ENCODE assay signal across 8 cellular contexts in genomic region chr9:128321879-128322341, GRCh38. TPM values are rescaled to one million over a fixed set of nuclear protein-coding genes. Genes with fewer than 3 reads are reported as not detected.
A peak's percentile ranks its signal among the peaks of the same experiment; 100 is the strongest.
DNase-seq lines count a peak whose midpoint lies in the region; ATAC-seq, FAIRE-seq and TF ChIP-seq lines count a peak whose summit lies in the region.

No MANE protein-coding gene starts in this region.

- peak; percentile 11 for ATAC-seq in GM18909 (IDR thresholded peaks at IDR 0.05; ENCODE audit: poor library complexity, unreplicated experiment)
- ATAC-seq in HG02943 (IDR thresholded peaks at IDR 0.05; ENCODE audit: low read depth, unreplicated experiment) = peak; percentile 5
- ATAC-seq in activated naive CD8-positive, alpha-beta T cell treated with anti-CD3 and anti-CD28 coated beads, Interleukin-2, amount 10 ng/mL, durations not matched to agents 7 days and 5 days (ENCODE audit: low read depth) = peak; percentile 1
- peak; percentile 6; the same call in 2 of the 3 replicates for ATAC-seq in HepG2
- ATAC-seq in upper lobe of right lung = peak; percentile 1

- H3K36me3 ChIP-seq in HepG2 (replicated peaks in 1 of 2; ENCODE audit: control insufficient read depth in 1 of 2, insufficient read depth in 2 of 2, low read length in 2 of 2) = peaks cover 9 to 28% of the 10 kb centered on the region in 2 experiments
- peaks cover 28% of the 10 kb centered on the region for H3K36me3 ChIP-seq in upper lobe of right lung

- H3K36me3 Mint-ChIP-seq in activated naive CD8-positive, alpha-beta T cell treated with anti-CD3 and anti-CD28 coated beads, Interleukin-2, amount 10 ng/mL, durations not matched to agents 7 days and 5 days = no peaks in the 10 kb centered on the region

- no peak for TF ChIP-seq POLR2A in HepG2 (IDR thresholded peaks at IDR 0.05; ENCODE audit: insufficient read depth in 1 of 2, low read depth in 2 of 2, low read length in 2 of 2)

- TF ChIP-seq CTCF in HepG2 (CRISPR knock-in tag; IDR thresholded peaks at IDR 0.05) (no peak), upper lobe of right lung (IDR thresholded peaks at IDR 0.05) (no peak)

- peak overlapping the region; percentile 90 for H3K27ac Mint-ChIP-seq in activated naive CD8-positive, alpha-beta T cell treated with anti-CD3 and anti-CD28 coated beads, Interleukin-2, amount 10 ng/mL, durations not matched to agents 7 days and 5 days

- peaks cover 14% of the 10 kb centered on the region for H3K4me1 Mint-ChIP-seq in activated naive CD8-positive, alpha-beta T cell treated with anti-CD3 and anti-CD28 coated beads, Interleukin-2, amount 10 ng/mL, durations not matched to agents 7 days and 5 days

- no peaks in the 10 kb centered on the region for H3K9me3 Mint-ChIP-seq in activated naive CD8-positive, alpha-beta T cell treated with anti-CD3 and anti-CD28 coated beads, Interleukin-2, amount 10 ng/mL, durations not matched to agents 7 days and 5 days

- intact Hi-C loops in HepG2 (cut with micrococcal nuclease; ENCODE audit: unreplicated experiment) = loop anchor here (2.0 kb wide), 2 partner anchors 19 to 25 kb away; partner anchors contain the start of gene SLC27A4
- intact Hi-C loops in upper lobe of right lung (cut with DNase I) = no loop called here

- under 1% methylated on average over 11 of the region's 16 CpGs for WGBS in HepG2 (ENCODE audit: low lambda C conversion rate)

- in situ Hi-C loops in HepG2 (cut with HindIII; ENCODE audit: extremely low pct_ligation_motif_present, low pct_unique_long_range_greater_than_20kb) = no loop called here

- POLR2A ChIA-PET in activated naive CD8-positive, alpha-beta T cell treated with anti-CD3 and anti-CD28 coated beads, Interleukin-2, amount 10 ng/mL, durations not matched to agents 7 days and 5 days (lab: Charles Lee) = interaction anchor here (0.6 to 1.5 kb wide), 3 partner anchors 9 to 22 kb away, joined by 3 to 6 read pairs (median 3); no protein-coding TSS in a partner anchor
- POLR2A ChIA-PET in HepG2 (lab: Yijun Ruan, JAX) = interaction anchor here (1.0 to 1.8 kb wide), 2 partner anchors 15 to 26 kb away, joined by 3 to 7 read pairs; no protein-coding TSS in a partner anchor

- H3K27me3 Mint-ChIP-seq in activated naive CD8-positive, alpha-beta T cell treated with anti-CD3 and anti-CD28 coated beads, Interleukin-2, amount 10 ng/mL, durations not matched to agents 7 days and 5 days = no peaks in the 10 kb centered on the region

- TF ChIP-seq RAD21 in HepG2 (CRISPR knock-in tag; IDR thresholded peaks at IDR 0.05) = no peak

- peak overlapping the region; percentile 96 for H3K9ac ChIP-seq in HepG2 (ENCODE audit: insufficient read depth, low read depth, low read length)

- no peak for DNase-seq in activated naive CD8-positive, alpha-beta T cell treated with anti-CD3 and anti-CD28 coated beads, Interleukin-2, amount 10 ng/mL, durations not matched to agents 7 days and 5 days
- DNase-seq in HepG2 (ENCODE audit: low spot score) = no peak
- no peak for DNase-seq in upper lobe of right lung
- DNase-seq in SHP77 (lab: John Stamatoyannopoulos, UW) = no peak
- DNase-seq in SIG-M5 (lab: John Stamatoyannopoulos, UW) = no peak
- no peak for DNase-seq in AG20443 (ENCODE audit: low spot score)

- H4K20me1 ChIP-seq in HepG2 (ENCODE audit: insufficient read depth, low read length) = no peaks in the 10 kb centered on the region

- H2AFZ ChIP-seq in HepG2 (ENCODE audit: low read length) = peak overlapping the region; percentile 89

- TSS peak; percentile 87 for BruUV-seq in HepG2 (replicated peaks; lab: Mats Ljungman, UMichigan)

- CTCF ChIA-PET in HepG2 (lab: Yijun Ruan, JAX; ENCODE audit: low intra/inter-chr PET ratio, low total read pairs) = no interaction called here

- TF ChIP-seq EP300 in HepG2 (IDR thresholded peaks at IDR 0.05; ENCODE audit: low read depth in 2 of 2, low read length in 2 of 2) (no peak), HepG2 (CRISPR knock-in tag; IDR thresholded peaks at IDR 0.05; ENCODE audit: borderline replicate concordance) (no peak)

- H3K4me3 ChIP-seq in HepG2 (replicated peaks in 1 of 3; ENCODE audit: insufficient read depth in 1 of 3, low read depth in 2 of 3, low read length in 3 of 3) (peak overlapping the region; percentile 93 to 99 (median 94)), upper lobe of right lung (peak overlapping the region; percentile 73)

- H3K9me3 ChIP-seq in HepG2 (ENCODE audit: low read length) (no peaks in the 10 kb centered on the region), upper lobe of right lung (no peaks in the 10 kb centered on the region)

- H3K4me3 Mint-ChIP-seq in activated naive CD8-positive, alpha-beta T cell treated with anti-CD3 and anti-CD28 coated beads, Interleukin-2, amount 10 ng/mL, durations not matched to agents 7 days and 5 days = peak overlapping the region; percentile 83

- H3K4me2 ChIP-seq in HepG2 (ENCODE audit: low read depth, low read length) = peak overlapping the region; percentile 97

- peaks cover 33% of the 10 kb centered on the region for H3K79me2 ChIP-seq in HepG2 (ENCODE audit: insufficient read depth, low read length)

- FAIRE-seq in HepG2 (lab: Jason Lieb, UNC) = peak; percentile 55

- H3K27ac ChIP-seq in HepG2 (ENCODE audit: extremely low read length, insufficient read depth, low read length) = peak overlapping the region; percentile 93
- H3K27ac ChIP-seq in upper lobe of right lung = peak overlapping the region; percentile 89

- peaks cover 23% of the 10 kb centered on the region for H3K4me1 ChIP-seq in HepG2 (ENCODE audit: insufficient read depth, low read length)
- H3K4me1 ChIP-seq in upper lobe of right lung = peaks cover 18% of the 10 kb centered on the region

- H3K27me3 ChIP-seq in HepG2 (ENCODE audit: control insufficient read depth in 1 of 2, insufficient read depth in 2 of 2, low read length in 2 of 2) (no peaks in the 10 kb centered on the region; a peak in 1 of 5 replicates), upper lobe of right lung (no peaks in the 10 kb centered on the region)

RNA-seq across cellular contexts. Expression of gene TRUB2, which starts 0.3 kb away (rescaled TPM):
- total RNA-seq in activated naive CD8-positive, alpha-beta T cell treated with anti-CD3 and anti-CD28 coated beads, Interleukin-2, amount 10 ng/mL, durations not matched to agents 7 days and 5 days = 10 to 100 TPM; 18.7 to 21.0 TPM
- 41.2 and 57.8 TPM in 2 replicates for total RNA-seq in HepG2 (2016; rRNA removed; fragmentation: Illumina TruSeq; extraction: Trizol)
- 10.4 and 12.1 TPM in 2 replicates for total RNA-seq in HepG2 (2016; cell fraction: cytosol; rRNA removed; fragmentation: Illumina TruSeq; extraction: Trizol; ENCODE audit: low read depth)
- 45.4 and 61.4 TPM in 2 replicates for total RNA-seq in HepG2 (2016; cell fraction: insoluble cytoplasmic fraction; rRNA removed; fragmentation: Illumina TruSeq; extraction: Trizol)
- total RNA-seq in HepG2 (2016; cell fraction: membrane; rRNA removed; fragmentation: Illumina TruSeq; extraction: Trizol) = 14.0 and 15.7 TPM in 2 replicates
- total RNA-seq in HepG2 (2016; cell fraction: nucleus; rRNA removed; fragmentation: Illumina TruSeq; extraction: Trizol) = 16.3 and 19.3 TPM in 2 replicates
- 22.3 and 26.5 TPM in 2 replicates for polyA plus RNA-seq in HepG2 (2011; rRNA removed)
- 15.5 and 18.8 TPM in 2 replicates for polyA plus RNA-seq in HepG2 (2011; cell fraction: cytosol; rRNA removed)
- 10.4 and 11.9 TPM in 2 replicates for polyA plus RNA-seq in HepG2 (2011; cell fraction: nucleus; rRNA removed)
- 17.0 and 18.3 TPM in 2 replicates for polyA plus RNA-seq in HepG2 (2012)
- 8.5 and 10.6 TPM in 2 replicates for polyA plus RNA-seq in HepG2 (2016; cell fraction: cytosol; fragmentation: Illumina TruSeq; extraction: Trizol; ENCODE audit: low read depth)
- polyA plus RNA-seq in HepG2 (2016; cell fraction: insoluble cytoplasmic fraction; fragmentation: Illumina TruSeq; extraction: Trizol; ENCODE audit: low read depth) = 47.4 and 47.7 TPM in 2 replicates
- 9.1 and 10.5 TPM in 2 replicates for polyA plus RNA-seq in HepG2 (2016; cell fraction: membrane; fragmentation: Illumina TruSeq; extraction: Trizol; ENCODE audit: low read depth)
- 23.3 and 26.5 TPM in 2 replicates for polyA plus RNA-seq in HepG2 (2016; cell fraction: nucleus; fragmentation: Illumina TruSeq; extraction: Trizol; ENCODE audit: insufficient read depth, low read depth)
- 28.6 and 113 TPM in 2 replicates for polyA minus RNA-seq in HepG2 (2011; rRNA and poly(A)+ RNA removed; ENCODE audit: low replicate concordance)
- 18.2 and 21.4 TPM in 2 replicates for polyA minus RNA-seq in HepG2 (2011; cell fraction: cytosol; rRNA and poly(A)+ RNA removed)
- 12.0 and 13.4 TPM in 2 replicates for polyA minus RNA-seq in HepG2 (2011; cell fraction: nucleus; rRNA and poly(A)+ RNA removed)
- 19.1 TPM for total RNA-seq in upper lobe of right lung

RNA-seq across cellular contexts. Expression of gene COQ4, which starts 0.7 kb away (rescaled TPM):
- 10 to 100 TPM; 34.9 to 35.1 TPM for total RNA-seq in activated naive CD8-positive, alpha-beta T cell treated with anti-CD3 and anti-CD28 coated beads, Interleukin-2, amount 10 ng/mL, durations not matched to agents 7 days and 5 days
- total RNA-seq in HepG2 (2016; rRNA removed; fragmentation: Illumina TruSeq; extraction: Trizol) (16.2 and 26.1 TPM in 2 replicates), upper lobe of right lung (31.0 TPM)
- 11.9 and 18.5 TPM in 2 replicates for total RNA-seq in HepG2 (2016; cell fraction: cytosol; rRNA removed; fragmentation: Illumina TruSeq; extraction: Trizol; ENCODE audit: low read depth)
- total RNA-seq in HepG2 (2016; cell fraction: insoluble cytoplasmic fraction; rRNA removed; fragmentation: Illumina TruSeq; extraction: Trizol) = 14.1 and 27.2 TPM in 2 replicates
- total RNA-seq in HepG2 (2016; cell fraction: membrane; rRNA removed; fragmentation: Illumina TruSeq; extraction: Trizol) = 20.4 and 27.0 TPM in 2 replicates
- total RNA-seq in HepG2 (2016; cell fraction: nucleus; rRNA removed; fragmentation: Illumina TruSeq; extraction: Trizol) = 19.9 and 21.8 TPM in 2 replicates
- polyA plus RNA-seq in HepG2 (2011; rRNA removed) = 36.0 and 37.5 TPM in 2 replicates
- 22.7 and 32.6 TPM in 2 replicates for polyA plus RNA-seq in HepG2 (2011; cell fraction: cytosol; rRNA removed)
- 80.9 and 82.1 TPM in 2 replicates for polyA plus RNA-seq in HepG2 (2011; cell fraction: nucleus; rRNA removed)
- polyA plus RNA-seq in HepG2 (2012) = 17.6 and 19.0 TPM in 2 replicates
- 18.0 and 23.7 TPM in 2 replicates for polyA plus RNA-seq in HepG2 (2016; cell fraction: cytosol; fragmentation: Illumina TruSeq; extraction: Trizol; ENCODE audit: low read depth)
- 17.7 and 21.6 TPM in 2 replicates for polyA plus RNA-seq in HepG2 (2016; cell fraction: insoluble cytoplasmic fraction; fragmentation: Illumina TruSeq; extraction: Trizol; ENCODE audit: low read depth)
- polyA plus RNA-seq in HepG2 (2016; cell fraction: membrane; fragmentation: Illumina TruSeq; extraction: Trizol; ENCODE audit: low read depth) = 21.8 and 28.2 TPM in 2 replicates
- polyA plus RNA-seq in HepG2 (2016; cell fraction: nucleus; fragmentation: Illumina TruSeq; extraction: Trizol; ENCODE audit: insufficient read depth, low read depth) = 60.0 and 62.1 TPM in 2 replicates
- 45.1 and 143 TPM in 2 replicates for polyA minus RNA-seq in HepG2 (2011; rRNA and poly(A)+ RNA removed; ENCODE audit: low replicate concordance)
- 10.4 and 12.0 TPM in 2 replicates for polyA minus RNA-seq in HepG2 (2011; cell fraction: cytosol; rRNA and poly(A)+ RNA removed)
- 38.2 and 49.6 TPM in 2 replicates for polyA minus RNA-seq in HepG2 (2011; cell fraction: nucleus; rRNA and poly(A)+ RNA removed)

RNA-seq across cellular contexts. Expression of gene SLC27A4, which starts 18.4 kb away (rescaled TPM):
- 10 to 100 TPM; 13.6 to 13.9 TPM for total RNA-seq in activated naive CD8-positive, alpha-beta T cell treated with anti-CD3 and anti-CD28 coated beads, Interleukin-2, amount 10 ng/mL, durations not matched to agents 7 days and 5 days
- total RNA-seq in HepG2 (2016; rRNA removed; fragmentation: Illumina TruSeq; extraction: Trizol) (9.3 and 18.8 TPM in 2 replicates), upper lobe of right lung (21.4 TPM)
- 6.3 and 6.8 TPM in 2 replicates for total RNA-seq in HepG2 (2016; cell fraction: cytosol; rRNA removed; fragmentation: Illumina TruSeq; extraction: Trizol; ENCODE audit: low read depth)
- total RNA-seq in HepG2 (2016; cell fraction: insoluble cytoplasmic fraction; rRNA removed; fragmentation: Illumina TruSeq; extraction: Trizol) = 8.9 and 19.1 TPM in 2 replicates
- total RNA-seq in HepG2 (2016; cell fraction: membrane; rRNA removed; fragmentation: Illumina TruSeq; extraction: Trizol) = 17.4 and 19.4 TPM in 2 replicates
- 16.1 and 21.0 TPM in 2 replicates for total RNA-seq in HepG2 (2016; cell fraction: nucleus; rRNA removed; fragmentation: Illumina TruSeq; extraction: Trizol)
- polyA plus RNA-seq in HepG2 (2011; rRNA removed) = 10.6 and 16.9 TPM in 2 replicates
- polyA plus RNA-seq in HepG2 (2011; cell fraction: cytosol; rRNA removed) = 12.5 and 14.4 TPM in 2 replicates
- polyA plus RNA-seq in HepG2 (2011; cell fraction: nucleus; rRNA removed) = 30.1 and 31.3 TPM in 2 replicates
- polyA plus RNA-seq in HepG2 (2012) = 11.0 and 16.6 TPM in 2 replicates
- polyA plus RNA-seq in HepG2 (2016; cell fraction: cytosol; fragmentation: Illumina TruSeq; extraction: Trizol; ENCODE audit: low read depth) = 5.9 and 7.6 TPM in 2 replicates
- 10.5 and 13.4 TPM in 2 replicates for polyA plus RNA-seq in HepG2 (2016; cell fraction: insoluble cytoplasmic fraction; fragmentation: Illumina TruSeq; extraction: Trizol; ENCODE audit: low read depth)
- polyA plus RNA-seq in HepG2 (2016; cell fraction: membrane; fragmentation: Illumina TruSeq; extraction: Trizol; ENCODE audit: low read depth) = 14.0 and 17.0 TPM in 2 replicates
- 30.8 and 31.8 TPM in 2 replicates for polyA plus RNA-seq in HepG2 (2016; cell fraction: nucleus; fragmentation: Illumina TruSeq; extraction: Trizol; ENCODE audit: insufficient read depth, low read depth)
- 44.7 and 85.4 TPM in 2 replicates for polyA minus RNA-seq in HepG2 (2011; rRNA and poly(A)+ RNA removed; ENCODE audit: low replicate concordance)
- 11.3 and 17.5 TPM in 2 replicates for polyA minus RNA-seq in HepG2 (2011; cell fraction: cytosol; rRNA and poly(A)+ RNA removed)
- polyA minus RNA-seq in HepG2 (2011; cell fraction: nucleus; rRNA and poly(A)+ RNA removed) = 9.3 and 12.4 TPM in 2 replicates

RNA-seq across cellular contexts. Expression of gene SWI5, which starts 45.8 kb away (rescaled TPM):
- total RNA-seq in activated naive CD8-positive, alpha-beta T cell treated with anti-CD3 and anti-CD28 coated beads, Interleukin-2, amount 10 ng/mL, durations not matched to agents 7 days and 5 days = 10 to 100 TPM; 12.3 to 14.3 TPM
- total RNA-seq in HepG2 (2016; rRNA removed; fragmentation: Illumina TruSeq; extraction: Trizol) (39.2 and 46.5 TPM in 2 replicates), upper lobe of right lung (18.9 TPM)
- 10.4 and 11.6 TPM in 2 replicates for total RNA-seq in HepG2 (2016; cell fraction: cytosol; rRNA removed; fragmentation: Illumina TruSeq; extraction: Trizol; ENCODE audit: low read depth)
- 42.5 and 47.8 TPM in 2 replicates for total RNA-seq in HepG2 (2016; cell fraction: insoluble cytoplasmic fraction; rRNA removed; fragmentation: Illumina TruSeq; extraction: Trizol)
- 25.1 and 25.9 TPM in 2 replicates for total RNA-seq in HepG2 (2016; cell fraction: membrane; rRNA removed; fragmentation: Illumina TruSeq; extraction: Trizol)
- 15.1 and 18.1 TPM in 2 replicates for total RNA-seq in HepG2 (2016; cell fraction: nucleus; rRNA removed; fragmentation: Illumina TruSeq; extraction: Trizol)
- 41.0 and 48.7 TPM in 2 replicates for polyA plus RNA-seq in HepG2 (2011; rRNA removed)
- 45.9 and 57.9 TPM in 2 replicates for polyA plus RNA-seq in HepG2 (2011; cell fraction: cytosol; rRNA removed)
- 18.6 and 19.1 TPM in 2 replicates for polyA plus RNA-seq in HepG2 (2011; cell fraction: nucleus; rRNA removed)
- polyA plus RNA-seq in HepG2 (2012) = 22.3 and 22.7 TPM in 2 replicates
- polyA plus RNA-seq in HepG2 (2016; cell fraction: cytosol; fragmentation: Illumina TruSeq; extraction: Trizol; ENCODE audit: low read depth) = 16.0 and 21.0 TPM in 2 replicates
- 58.7 and 61.9 TPM in 2 replicates for polyA plus RNA-seq in HepG2 (2016; cell fraction: insoluble cytoplasmic fraction; fragmentation: Illumina TruSeq; extraction: Trizol; ENCODE audit: low read depth)
- 28.9 and 29.7 TPM in 2 replicates for polyA plus RNA-seq in HepG2 (2016; cell fraction: membrane; fragmentation: Illumina TruSeq; extraction: Trizol; ENCODE audit: low read depth)
- 30.7 and 35.4 TPM in 2 replicates for polyA plus RNA-seq in HepG2 (2016; cell fraction: nucleus; fragmentation: Illumina TruSeq; extraction: Trizol; ENCODE audit: insufficient read depth, low read depth)
- polyA minus RNA-seq in HepG2 (2011; rRNA and poly(A)+ RNA removed; ENCODE audit: low replicate concordance) = 15.4 and 63.7 TPM in 2 replicates
- 4.9 and 5.7 TPM in 2 replicates for polyA minus RNA-seq in HepG2 (2011; cell fraction: cytosol; rRNA and poly(A)+ RNA removed)
- 6.8 and 9.6 TPM in 2 replicates for polyA minus RNA-seq in HepG2 (2011; cell fraction: nucleus; rRNA and poly(A)+ RNA removed)

RNA-seq across cellular contexts. Expression of gene GOLGA2, which starts 46.1 kb away (rescaled TPM):
- total RNA-seq in activated naive CD8-positive, alpha-beta T cell treated with anti-CD3 and anti-CD28 coated beads, Interleukin-2, amount 10 ng/mL, durations not matched to agents 7 days and 5 days = 10 to 100 TPM; 72.6 to 72.7 TPM
- 35.4 and 45.8 TPM in 2 replicates for total RNA-seq in HepG2 (2016; rRNA removed; fragmentation: Illumina TruSeq; extraction: Trizol)
- total RNA-seq in HepG2 (2016; cell fraction: cytosol; rRNA removed; fragmentation: Illumina TruSeq; extraction: Trizol; ENCODE audit: low read depth) = 6.4 and 8.4 TPM in 2 replicates
- total RNA-seq in HepG2 (2016; cell fraction: insoluble cytoplasmic fraction; rRNA removed; fragmentation: Illumina TruSeq; extraction: Trizol) = 31.1 and 49.9 TPM in 2 replicates
- 10.9 and 13.1 TPM in 2 replicates for total RNA-seq in HepG2 (2016; cell fraction: membrane; rRNA removed; fragmentation: Illumina TruSeq; extraction: Trizol)
- 42.8 and 46.0 TPM in 2 replicates for total RNA-seq in HepG2 (2016; cell fraction: nucleus; rRNA removed; fragmentation: Illumina TruSeq; extraction: Trizol)
- 43.0 and 45.3 TPM in 2 replicates for polyA plus RNA-seq in HepG2 (2011; rRNA removed)
- polyA plus RNA-seq in HepG2 (2011; cell fraction: cytosol; rRNA removed) = 21.2 and 23.8 TPM in 2 replicates
- polyA plus RNA-seq in HepG2 (2011; cell fraction: nucleus; rRNA removed) = 61.8 and 75.6 TPM in 2 replicates
- 38.1 and 47.2 TPM in 2 replicates for polyA plus RNA-seq in HepG2 (2012)
- polyA plus RNA-seq in HepG2 (2016; cell fraction: cytosol; fragmentation: Illumina TruSeq; extraction: Trizol; ENCODE audit: low read depth) = 2.0 and 2.7 TPM in 2 replicates
- polyA plus RNA-seq in HepG2 (2016; cell fraction: insoluble cytoplasmic fraction; fragmentation: Illumina TruSeq; extraction: Trizol; ENCODE audit: low read depth) = 30.5 and 39.7 TPM in 2 replicates
- 4.6 and 5.4 TPM in 2 replicates for polyA plus RNA-seq in HepG2 (2016; cell fraction: membrane; fragmentation: Illumina TruSeq; extraction: Trizol; ENCODE audit: low read depth)
- polyA plus RNA-seq in HepG2 (2016; cell fraction: nucleus; fragmentation: Illumina TruSeq; extraction: Trizol; ENCODE audit: insufficient read depth, low read depth) = 113 and 115 TPM in 2 replicates
- 35.4 and 37.7 TPM in 2 replicates for polyA minus RNA-seq in HepG2 (2011; rRNA and poly(A)+ RNA removed; ENCODE audit: low replicate concordance)
- 20.2 and 23.6 TPM in 2 replicates for polyA minus RNA-seq in HepG2 (2011; cell fraction: cytosol; rRNA and poly(A)+ RNA removed)
- polyA minus RNA-seq in HepG2 (2011; cell fraction: nucleus; rRNA and poly(A)+ RNA removed) = 62.4 and 64.2 TPM in 2 replicates
- 88.7 TPM for total RNA-seq in upper lobe of right lung
